Comparison of ENCODE assay signal across 8 cellular contexts in genomic region chr2:37654932-37655331, GRCh38. TPM values are rescaled to one million over a fixed set of nuclear protein-coding genes. Genes with fewer than 3 reads are reported as not detected.
DNase-seq lines count a peak whose midpoint lies in the region; ATAC-seq and TF ChIP-seq lines count a peak whose summit lies in the region.

No MANE protein-coding gene starts in this region.

- DNase-seq in GM13977 (ENCODE audit: low spot score): peak; percentile 83
- DNase-seq in endothelial cell (ENCODE audit: low spot score): no peak
- DNase-seq in effector CD4-positive, alpha-beta T cell: no peak
- no peak for DNase-seq in dorsolateral prefrontal cortex
- no peak for DNase-seq in NCI-H2107 treated with DMSO at 0.1 percent for 48 hours (lab: John Stamatoyannopoulos, UW; ENCODE audit: unreplicated experiment)

- TF ChIP-seq CTCF in GM13977 (IDR thresholded peaks at IDR 0.05; ENCODE audit: extremely low read depth, insufficient read depth, missing control alignments) (no peak), endothelial cell (IDR thresholded peaks at IDR 0.05; ENCODE audit: unreplicated experiment) (no peak), dorsolateral prefrontal cortex (IDR thresholded peaks at IDR 0.05 in 54 of 56, conservative IDR thresholded peaks at IDR 0.05 in 2 of 56; ENCODE audit: low read depth in 1 of 56, partially characterized antibody in 56 of 56) (no peak)

- intact Hi-C loops in dorsolateral prefrontal cortex (cut with DNase I): no loop called here

- H3K4me1 ChIP-seq in HUES64 (ENCODE audit: insufficient read depth, low read length): peaks cover 73% of the 10 kb centered on the region

- peak overlapping the region; percentile 92 for H3K27ac Mint-ChIP-seq in endothelial cell (ENCODE audit: unreplicated experiment)

- H3K4me3 ChIP-seq in HUES64 (ENCODE audit: low read length): peak overlapping the region; percentile 34
- H3K4me3 ChIP-seq in skin epidermis: no peak overlapping the region
- H3K4me3 ChIP-seq in dorsolateral prefrontal cortex: peak overlapping the region in 1 of 59 donors; percentile 8

- peaks cover 4% of the 10 kb centered on the region; the same call in 1 of the 2 replicates for H3K36me3 ChIP-seq in HUES64 (ENCODE audit: insufficient read depth, low read length)

- peaks cover 30% of the 10 kb centered on the region for H3K36me3 Mint-ChIP-seq in endothelial cell (ENCODE audit: low read depth, unreplicated experiment)

- no peaks in the 10 kb centered on the region for H3K9me3 Mint-ChIP-seq in endothelial cell (ENCODE audit: unreplicated experiment)

- no peak overlapping the region for H3K9ac ChIP-seq in HUES64 (ENCODE audit: low read depth, low read length)

- in situ Hi-C loops in GM13977 (cut with MboI; ENCODE audit: low pct_unique_long_range_greater_than_20kb, low sequenced_read_pairs, unreplicated experiment): no loop called here

- H3K9me3 ChIP-seq in HUES64 (ENCODE audit: insufficient read depth, low read depth, low read length): no peaks in the 10 kb centered on the region

- H3K4me3 Mint-ChIP-seq in endothelial cell (ENCODE audit: unreplicated experiment): peak overlapping the region; percentile 52

- peak overlapping the region; percentile 77 for H3K27ac ChIP-seq in HUES64 (ENCODE audit: low read depth, low read length)
- peak overlapping the region in 12 of 21 experiments; percentile 46 to 84 (median 66) for H3K27ac ChIP-seq in skin epidermis
- H3K27ac ChIP-seq in dorsolateral prefrontal cortex: peak overlapping the region in 13 of 59 donors; percentile 1 to 73 (median 50)

- 23% methylated on average over 4 of the region's 4 CpGs for WGBS in HUES64

- H3K27me3 ChIP-seq in HUES64 (ENCODE audit: insufficient read depth, low read length) (no peaks in the 10 kb centered on the region; the same call in 1 of the 2 replicates), dorsolateral prefrontal cortex (no peaks in the 10 kb centered on the region)

- peaks cover 18% of the 10 kb centered on the region for H3K27me3 Mint-ChIP-seq in endothelial cell (ENCODE audit: unreplicated experiment)

- ATAC-seq in GM21529 (IDR thresholded peaks at IDR 0.05; ENCODE audit: unreplicated experiment): peak; percentile 79

- H3K4me1 Mint-ChIP-seq in endothelial cell (ENCODE audit: unreplicated experiment): peaks cover 90% of the 10 kb centered on the region

RNA-seq across cellular contexts. Expression of gene CDC42EP3, which starts 16.5 kb away (rescaled TPM):
- 23.8 TPM for polyA plus RNA-seq in HUES64 (2013, experiment 1 of 2)
- polyA plus RNA-seq in HUES64 (2013, experiment 2 of 2): 24.6 TPM
- total RNA-seq in endothelial cell (ENCODE audit: unreplicated experiment) (53.1 TPM), dorsolateral prefrontal cortex (10 to 100 TPM in 113 of 120 experiments, 1 to 10 TPM in 7; 6.3 to 30.3 (median 17.6) TPM)
